Comparison of ENCODE assay signal across 8 cellular contexts in the genomic region with DNA sequence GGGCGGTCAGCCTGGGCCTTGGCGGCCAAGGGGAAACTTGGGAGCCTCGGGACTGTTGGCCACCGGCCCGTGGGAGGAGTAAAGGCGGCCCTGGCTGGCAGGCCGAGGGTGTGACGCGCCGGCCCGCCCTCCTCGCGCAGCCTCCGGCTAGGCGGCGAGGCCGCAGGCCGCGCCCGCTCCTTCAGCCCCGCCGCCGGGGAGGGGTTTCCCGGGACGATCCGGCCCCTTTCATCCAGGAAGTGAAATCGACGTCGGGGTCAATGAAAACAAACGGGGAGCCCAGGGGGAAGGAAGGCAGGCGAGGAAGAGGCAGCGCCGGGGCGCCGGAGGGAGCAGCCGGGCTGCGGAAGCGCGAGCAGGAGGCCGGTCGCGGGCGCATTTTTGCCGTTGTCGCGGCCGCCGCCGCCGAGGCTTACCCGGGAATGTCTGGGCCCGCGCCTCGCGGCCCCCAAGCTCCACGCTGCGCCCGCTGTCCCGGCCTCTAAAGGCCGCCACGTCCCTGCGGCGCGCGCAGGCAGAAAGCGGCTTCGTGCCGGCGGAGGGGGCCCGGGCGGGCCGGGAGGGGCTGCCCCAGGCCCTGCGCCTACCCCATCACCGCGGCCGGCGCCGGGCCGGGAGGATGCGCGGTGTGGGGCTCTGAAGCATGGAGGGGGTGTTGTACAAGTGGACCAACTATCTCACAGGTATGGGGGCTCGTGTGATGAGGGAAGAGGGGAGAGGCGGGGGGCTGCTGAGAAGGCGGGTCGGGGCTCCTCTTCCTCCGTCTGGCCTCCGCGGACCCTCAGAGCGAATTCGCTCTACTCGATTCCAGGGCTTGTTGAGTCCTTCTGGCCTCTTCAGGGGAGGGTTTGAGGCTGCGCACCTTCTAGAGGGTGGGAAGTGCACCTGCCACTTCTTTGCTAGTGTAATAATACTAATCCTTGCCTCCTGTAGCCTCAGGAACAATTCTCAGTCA. TPM values are rescaled to one million over a fixed set of nuclear protein-coding genes. Genes with fewer than 3 reads are reported as not detected.
DNase-seq lines count a peak whose midpoint lies in the region; ATAC-seq and TF ChIP-seq lines count a peak whose summit lies in the region.

A gene (plus strand): TSS at position 231 of the 955 bp plus-strand sequence. CDS start 413 bp downstream, at position 644.

- H3K4me1 ChIP-seq in DND-41 (ENCODE audit: insufficient read depth, low read length) (peaks cover 69% of the 10 kb centered on the region), KMS-11 (ENCODE audit: low read depth, poor library complexity, severe bottlenecking) (peaks cover 38% of the 10 kb centered on the region)
- H3K4me1 ChIP-seq in naive thymus-derived CD4-positive, alpha-beta T cell (ENCODE audit: control insufficient read depth in 2 of 2, insufficient read depth in 2 of 2, low read length in 2 of 2) = peaks cover 22 to 28% of the 10 kb centered on the region in 2 donors

- no peaks in the 10 kb centered on the region for H3K9me3 Mint-ChIP-seq in activated T-helper 1 cell treated with anti-CD3 and anti-CD28 coated beads, Interleukin-12 subunit alpha, Interleukin-12 subunit beta, Interleukin-2, Interleukin-4 antibody, amounts not matched to agents 30 ng/mL and 10 ng/mL and 1 ng/mL, durations not matched to agents 14 hours and 24 hours and 36 hours
- no peaks in the 10 kb centered on the region for H3K9me3 Mint-ChIP-seq in naive thymus-derived CD4-positive, alpha-beta T cell
- H3K9me3 Mint-ChIP-seq in stimulated activated naive B cell treated with anti-CD40 and anti-IgM and Interleukin-4, amounts not matched to agents 10 μg/mL and 1 μg/mL and 100 μg/mL, for 72 hours = no peaks in the 10 kb centered on the region

- ATAC-seq in DND-41 (ENCODE audit: insufficient read depth, low read depth) (peak; percentile 71), GM21786 (IDR thresholded peaks at IDR 0.05; ENCODE audit: unreplicated experiment) (peak; percentile 62)
- ATAC-seq in naive thymus-derived CD4-positive, alpha-beta T cell = peak; percentile 73
- peak; percentile 75 for ATAC-seq in stimulated activated naive B cell treated with anti-CD40 and anti-IgM and Interleukin-4, amounts not matched to agents 10 μg/mL and 1 μg/mL and 100 μg/mL, for 72 hours (replicated peaks)

- H3K27me3 Mint-ChIP-seq in activated T-helper 1 cell treated with anti-CD3 and anti-CD28 coated beads, Interleukin-12 subunit alpha, Interleukin-12 subunit beta, Interleukin-2, Interleukin-4 antibody, amounts not matched to agents 30 ng/mL and 10 ng/mL and 1 ng/mL, durations not matched to agents 14 hours and 24 hours and 36 hours (ENCODE audit: insufficient read depth) = no peaks in the 10 kb centered on the region
- H3K27me3 Mint-ChIP-seq in naive thymus-derived CD4-positive, alpha-beta T cell = no peaks in the 10 kb centered on the region
- no peaks in the 10 kb centered on the region for H3K27me3 Mint-ChIP-seq in stimulated activated naive B cell treated with anti-CD40 and anti-IgM and Interleukin-4, amounts not matched to agents 10 μg/mL and 1 μg/mL and 100 μg/mL, for 72 hours

- peaks cover 76% of the 10 kb centered on the region for H3K79me2 ChIP-seq in DND-41 (ENCODE audit: insufficient read depth, low read length)
- H3K79me2 ChIP-seq in KMS-11 (ENCODE audit: insufficient read depth, low read depth) = peaks cover 22% of the 10 kb centered on the region; the same call in 1 of the 2 replicates

- H3K27ac Mint-ChIP-seq in activated T-helper 1 cell treated with anti-CD3 and anti-CD28 coated beads, Interleukin-12 subunit alpha, Interleukin-12 subunit beta, Interleukin-2, Interleukin-4 antibody, amounts not matched to agents 30 ng/mL and 10 ng/mL and 1 ng/mL, durations not matched to agents 14 hours and 24 hours and 36 hours = peak within 1 kb of the TSS; percentile 99
- H3K27ac Mint-ChIP-seq in naive thymus-derived CD4-positive, alpha-beta T cell = peak within 1 kb of the TSS; percentile 91 to 99 (median 98)
- H3K27ac Mint-ChIP-seq in stimulated activated naive B cell treated with anti-CD40 and anti-IgM and Interleukin-4, amounts not matched to agents 10 μg/mL and 1 μg/mL and 100 μg/mL, for 72 hours = peak within 1 kb of the TSS; percentile 99

- H3K9me3 ChIP-seq in DND-41 (ENCODE audit: insufficient read depth, low read length, severe bottlenecking) = no peaks in the 10 kb centered on the region
- H3K9me3 ChIP-seq in naive thymus-derived CD4-positive, alpha-beta T cell (ENCODE audit: control insufficient read depth in 2 of 3, low read length in 3 of 3) = no peaks in the 10 kb centered on the region

- peaks cover 10% of the 10 kb centered on the region; the same call in 1 of the 2 replicates for H4K20me1 ChIP-seq in DND-41 (ENCODE audit: insufficient read depth, low read length)
- no peaks in the 10 kb centered on the region for H4K20me1 ChIP-seq in KMS-11 (ENCODE audit: insufficient read depth)

- TF ChIP-seq CTCF in DND-41 (IDR thresholded peaks at IDR 0.05; ENCODE audit: borderline replicate concordance, extremely low read depth, low read length, poor library complexity, severe bottlenecking) (peak; percentile 10), KMS-11 (conservative IDR thresholded peaks at IDR 0.05; ENCODE audit: low read depth, low read length) (no peak)

- DNase-seq in DND-41 = peak; percentile 83
- DNase-seq in RPMI7951 (ENCODE audit: low read depth) = peak; percentile 97
- peak; percentile 83 for DNase-seq in activated T-helper 1 cell treated with anti-CD3 and anti-CD28 coated beads, Interleukin-12 subunit alpha, Interleukin-12 subunit beta, Interleukin-2, Interleukin-4 antibody, amounts not matched to agents 30 ng/mL and 10 ng/mL and 1 ng/mL, durations not matched to agents 14 hours and 24 hours and 36 hours (ENCODE audit: low spot score)
- DNase-seq in fibroblast of gingiva (ENCODE audit: low read depth) = peak; percentile 98
- DNase-seq in naive thymus-derived CD4-positive, alpha-beta T cell = peak; percentile 48 to 86 (median 59)
- peak; percentile 79 for DNase-seq in stimulated activated naive B cell treated with anti-CD40 and anti-IgM and Interleukin-4, amounts not matched to agents 10 μg/mL and 1 μg/mL and 100 μg/mL, for 72 hours

- POLR2A ChIA-PET in naive thymus-derived CD4-positive, alpha-beta T cell (lab: Charles Lee) = interaction anchor here (0.6 to 2.8 kb wide), 4 partner anchors 29 to 43 kb away, joined by 3 to 10 read pairs (median 6); a partner anchor contains a TSS

- peak within 1 kb of the TSS; percentile 78 for H3K9ac ChIP-seq in DND-41 (ENCODE audit: low read depth, low read length)
- H3K9ac ChIP-seq in KMS-11 = peak within 1 kb of the TSS; percentile 55

- H3K4me1 Mint-ChIP-seq in activated T-helper 1 cell treated with anti-CD3 and anti-CD28 coated beads, Interleukin-12 subunit alpha, Interleukin-12 subunit beta, Interleukin-2, Interleukin-4 antibody, amounts not matched to agents 30 ng/mL and 10 ng/mL and 1 ng/mL, durations not matched to agents 14 hours and 24 hours and 36 hours (ENCODE audit: low read depth) = peaks cover 50% of the 10 kb centered on the region
- H3K4me1 Mint-ChIP-seq in naive thymus-derived CD4-positive, alpha-beta T cell = peaks cover 30 to 63% (median 52%) of the 10 kb centered on the region in 7 donors
- peaks cover 26 to 40% of the 10 kb centered on the region in 2 donors for H3K4me1 Mint-ChIP-seq in stimulated activated naive B cell treated with anti-CD40 and anti-IgM and Interleukin-4, amounts not matched to agents 10 μg/mL and 1 μg/mL and 100 μg/mL, for 72 hours

- CTCF ChIA-PET in naive thymus-derived CD4-positive, alpha-beta T cell (lab: Charles Lee) = interaction anchor here (1.4 kb wide), 1 partner anchor 30 kb away, joined by 4 read pairs; a partner anchor contains a TSS

- peak within 1 kb of the TSS; percentile 95 for H3K4me3 Mint-ChIP-seq in activated T-helper 1 cell treated with anti-CD3 and anti-CD28 coated beads, Interleukin-12 subunit alpha, Interleukin-12 subunit beta, Interleukin-2, Interleukin-4 antibody, amounts not matched to agents 30 ng/mL and 10 ng/mL and 1 ng/mL, durations not matched to agents 14 hours and 24 hours and 36 hours
- H3K4me3 Mint-ChIP-seq in naive thymus-derived CD4-positive, alpha-beta T cell = peak within 1 kb of the TSS; percentile 94 to 100 (median 99)
- peak within 1 kb of the TSS; percentile 95 to 96 for H3K4me3 Mint-ChIP-seq in stimulated activated naive B cell treated with anti-CD40 and anti-IgM and Interleukin-4, amounts not matched to agents 10 μg/mL and 1 μg/mL and 100 μg/mL, for 72 hours

- H3K36me3 ChIP-seq in DND-41 (ENCODE audit: insufficient read depth, low read length) = peaks cover 4% of the 10 kb centered on the region
- H3K36me3 ChIP-seq in KMS-11 (ENCODE audit: insufficient read depth) = no peaks in the 10 kb centered on the region
- H3K36me3 ChIP-seq in naive thymus-derived CD4-positive, alpha-beta T cell (ENCODE audit: control insufficient read depth in 2 of 3, insufficient read depth in 3 of 3, low read length in 3 of 3) = no peaks in the 10 kb centered on the region

- H2AFZ ChIP-seq in DND-41 (ENCODE audit: low read depth, low read length) (peak within 1 kb of the TSS; percentile 96), KMS-11 (ENCODE audit: low read depth) (peak within 1 kb of the TSS; percentile 99)

- H3K4me3 ChIP-seq in DND-41 (ENCODE audit: low read depth in 1 of 2, low read length in 2 of 2) (peak within 1 kb of the TSS; percentile 65 to 88), KMS-11 (IDR thresholded peaks at IDR 0.05; ENCODE audit: insufficient read depth, low read depth, low read length) (peak within 1 kb of the TSS; percentile 51)
- H3K4me3 ChIP-seq in naive thymus-derived CD4-positive, alpha-beta T cell (ENCODE audit: low read length) = peak within 1 kb of the TSS; percentile 91

- H3K27ac ChIP-seq in DND-41 (ENCODE audit: low read length) = peak within 1 kb of the TSS; percentile 95
- H3K27ac ChIP-seq in KMS-11 = peak within 1 kb of the TSS; percentile 86
- peak within 1 kb of the TSS; percentile 80 for H3K27ac ChIP-seq in naive thymus-derived CD4-positive, alpha-beta T cell (ENCODE audit: low read depth, low read length)

- peaks cover 2% of the 10 kb centered on the region for H3K36me3 Mint-ChIP-seq in activated T-helper 1 cell treated with anti-CD3 and anti-CD28 coated beads, Interleukin-12 subunit alpha, Interleukin-12 subunit beta, Interleukin-2, Interleukin-4 antibody, amounts not matched to agents 30 ng/mL and 10 ng/mL and 1 ng/mL, durations not matched to agents 14 hours and 24 hours and 36 hours (ENCODE audit: low read depth)
- H3K36me3 Mint-ChIP-seq in naive thymus-derived CD4-positive, alpha-beta T cell = peaks cover 0 to 3% (median 3%) of the 10 kb centered on the region in 5 donors
- H3K36me3 Mint-ChIP-seq in stimulated activated naive B cell treated with anti-CD40 and anti-IgM and Interleukin-4, amounts not matched to agents 10 μg/mL and 1 μg/mL and 100 μg/mL, for 72 hours = peaks cover 3 to 5% of the 10 kb centered on the region in 2 donors

- H3K4me2 ChIP-seq in DND-41 (ENCODE audit: insufficient read depth, low read length) (peak within 1 kb of the TSS; percentile 69), KMS-11 (peak within 1 kb of the TSS; percentile 97)

- intact Hi-C loops in activated T-helper 1 cell treated with anti-CD3 and anti-CD28 coated beads, Interleukin-12 subunit alpha, Interleukin-12 subunit beta, Interleukin-2, Interleukin-4 antibody, amounts not matched to agents 30 ng/mL and 10 ng/mL and 1 ng/mL, durations not matched to agents 14 hours and 24 hours and 36 hours (cut with micrococcal nuclease) = loop anchor here (1.0 kb wide), 2 partner anchors 34 to 66 kb away; no protein-coding TSS in a partner anchor
- intact Hi-C loops in naive thymus-derived CD4-positive, alpha-beta T cell (cut with micrococcal nuclease) = loop anchor here (1.0 to 5.0 kb wide), 4 partner anchors 9 to 368 kb away; a partner anchor contains a TSS

- no peaks in the 10 kb centered on the region for H3K27me3 ChIP-seq in DND-41 (ENCODE audit: insufficient read depth, low read length, poor library complexity)
- no peaks in the 10 kb centered on the region for H3K27me3 ChIP-seq in KMS-11 (ENCODE audit: insufficient read depth, low read depth)
- no peaks in the 10 kb centered on the region for H3K27me3 ChIP-seq in naive thymus-derived CD4-positive, alpha-beta T cell (ENCODE audit: control insufficient read depth in 2 of 2, insufficient read depth in 2 of 2, low read length in 2 of 2)

RNA-seq across cellular contexts. Expression of the gene that starts here (rescaled TPM):
- 6.5 and 6.8 TPM in 2 replicates for total RNA-seq in RPMI7951 (2014; rRNA removed; shearing (Covaris generic))
- 31.6 and 35.8 TPM in 2 replicates for total RNA-seq in activated T-helper 1 cell treated with anti-CD3 and anti-CD28 coated beads, Interleukin-12 subunit alpha, Interleukin-12 subunit beta, Interleukin-2, Interleukin-4 antibody, amounts not matched to agents 30 ng/mL and 10 ng/mL and 1 ng/mL, durations not matched to agents 14 hours and 24 hours and 36 hours
- 10 to 100 TPM; 21.6 to 33.7 (median 30.2) TPM for total RNA-seq in naive thymus-derived CD4-positive, alpha-beta T cell
- 10 to 100 TPM; 25.3 to 26.4 TPM for polyA plus RNA-seq in naive thymus-derived CD4-positive, alpha-beta T cell

Comparison
In these comparisons a context has a peak if more than half of its experiments do, and no peak if none do; other contexts are left out.
1. Peak in every context shown above with its lines: DNase-seq, ATAC-seq, H3K4me3 ChIP-seq and H3K27ac ChIP-seq.